Comparison of ENCODE assay signal across 1 cellular context in the genomic region with DNA sequence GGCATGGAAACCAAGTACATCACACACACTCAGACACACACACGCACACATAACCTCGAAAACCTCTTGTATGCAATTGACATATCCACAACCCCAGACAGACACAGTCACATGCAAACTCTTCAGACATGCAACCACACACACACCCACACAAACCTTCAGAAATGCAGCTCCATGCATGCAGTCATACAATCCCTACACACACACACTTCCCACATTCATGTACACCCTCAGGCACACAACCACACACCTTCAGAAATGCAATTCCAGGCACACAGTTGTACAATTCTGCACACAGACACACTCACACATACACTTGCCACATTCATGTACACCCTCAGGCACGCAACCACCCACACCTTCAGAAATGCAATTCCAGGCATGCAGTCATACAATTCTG.
TF ChIP-seq lines count a peak whose summit lies in the region.

No MANE protein-coding gene starts in this region.

TF ChIP-seq in HEK293, 187 proteins besides CTCF, POLR2A, EP300 and RAD21 (continued from another document):
- TF ChIP-seq, protein P1, sequence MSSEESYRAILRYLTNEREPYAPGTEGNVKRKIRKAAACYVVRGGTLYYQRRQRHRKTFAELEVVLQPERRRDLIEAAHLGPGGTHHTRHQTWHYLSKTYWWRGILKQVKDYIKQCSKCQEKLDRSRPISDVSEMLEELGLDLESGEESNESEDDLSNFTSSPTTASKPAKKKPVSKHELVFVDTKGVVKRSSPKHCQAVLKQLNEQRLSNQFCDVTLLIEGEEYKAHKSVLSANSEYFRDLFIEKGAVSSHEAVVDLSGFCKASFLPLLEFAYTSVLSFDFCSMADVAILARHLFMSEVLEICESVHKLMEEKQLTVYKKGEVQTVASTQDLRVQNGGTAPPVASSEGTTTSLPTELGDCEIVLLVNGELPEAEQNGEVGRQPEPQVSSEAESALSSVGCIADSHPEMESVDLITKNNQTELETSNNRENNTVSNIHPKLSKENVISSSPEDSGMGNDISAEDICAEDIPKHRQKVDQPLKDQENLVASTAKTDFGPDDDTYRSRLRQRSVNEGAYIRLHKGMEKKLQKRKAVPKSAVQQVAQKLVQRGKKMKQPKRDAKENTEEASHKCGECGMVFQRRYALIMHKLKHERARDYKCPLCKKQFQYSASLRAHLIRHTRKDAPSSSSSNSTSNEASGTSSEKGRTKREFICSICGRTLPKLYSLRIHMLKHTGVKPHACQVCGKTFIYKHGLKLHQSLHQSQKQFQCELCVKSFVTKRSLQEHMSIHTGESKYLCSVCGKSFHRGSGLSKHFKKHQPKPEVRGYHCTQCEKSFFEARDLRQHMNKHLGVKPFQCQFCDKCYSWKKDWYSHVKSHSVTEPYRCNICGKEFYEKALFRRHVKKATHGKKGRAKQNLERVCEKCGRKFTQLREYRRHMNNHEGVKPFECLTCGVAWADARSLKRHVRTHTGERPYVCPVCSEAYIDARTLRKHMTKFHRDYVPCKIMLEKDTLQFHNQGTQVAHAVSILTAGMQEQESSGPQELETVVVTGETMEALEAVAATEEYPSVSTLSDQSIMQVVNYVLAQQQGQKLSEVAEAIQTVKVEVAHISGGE (tag by site-specific recombination; conservative IDR thresholded peaks at IDR 0.05; ENCODE audit: low read depth): no peak
- TF ChIP-seq YY2 (tag by site-specific recombination; IDR thresholded peaks at IDR 0.05) (peak; percentile 17; the same call in 1 of the 2 replicates), ZNF121 (tag by site-specific recombination; IDR thresholded peaks at IDR 0.05) (no peak), ZEB2 (tag by site-specific recombination; IDR thresholded peaks at IDR 0.05) (no peak), ZNF394 (tag by site-specific recombination; IDR thresholded peaks at IDR 0.05; ENCODE audit: borderline replicate concordance) (no peak)
- TF ChIP-seq, protein P2, sequence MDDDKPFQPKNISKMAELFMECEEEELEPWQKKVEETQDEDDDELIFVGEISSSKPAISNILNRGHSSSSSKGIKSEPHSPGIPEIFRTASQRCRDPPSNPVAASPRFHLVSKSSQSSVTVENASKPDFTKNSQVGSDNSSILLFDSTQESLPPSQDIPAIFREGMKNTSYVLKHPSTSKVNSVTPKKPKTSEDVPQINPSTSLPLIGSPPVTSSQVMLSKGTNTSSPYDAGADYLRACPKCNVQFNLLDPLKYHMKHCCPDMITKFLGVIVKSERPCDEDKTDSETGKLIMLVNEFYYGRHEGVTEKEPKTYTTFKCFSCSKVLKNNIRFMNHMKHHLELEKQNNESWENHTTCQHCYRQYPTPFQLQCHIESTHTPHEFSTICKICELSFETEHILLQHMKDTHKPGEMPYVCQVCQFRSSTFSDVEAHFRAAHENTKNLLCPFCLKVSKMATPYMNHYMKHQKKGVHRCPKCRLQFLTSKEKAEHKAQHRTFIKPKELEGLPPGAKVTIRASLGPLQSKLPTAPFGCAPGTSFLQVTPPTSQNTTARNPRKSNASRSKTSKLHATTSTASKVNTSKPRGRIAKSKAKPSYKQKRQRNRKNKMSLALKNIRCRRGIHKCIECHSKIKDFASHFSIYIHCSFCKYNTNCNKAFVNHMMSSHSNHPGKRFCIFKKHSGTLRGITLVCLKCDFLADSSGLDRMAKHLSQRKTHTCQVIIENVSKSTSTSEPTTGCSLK (tag by site-specific recombination; IDR thresholded peaks at IDR 0.05): no peak
TF ChIP-seq in HEK293: peak in this region for 3.
